ENCODE assay signal across 2 cellular contexts in genomic region chr1:29732438-29732837, GRCh38.
A peak's percentile ranks its signal among the peaks of the same experiment; 100 is the strongest.
TF ChIP-seq lines count a peak whose summit lies in the region.

No MANE protein-coding gene starts in this region.

TF ChIP-seq in GM23338, 12 proteins besides CTCF, POLR2A, EP300 and RAD21 (continued from another document):
- TF ChIP-seq REST (IDR thresholded peaks at IDR 0.05; ENCODE audit: unreplicated experiment) (no peak), ETS1 (IDR thresholded peaks at IDR 0.05) (no peak), CREB1 (CRISPR knock-in tag; IDR thresholded peaks at IDR 0.05; ENCODE audit: low read depth) (no peak), EZH2 (IDR thresholded peaks at IDR 0.05; ENCODE audit: low read depth, unreplicated experiment) (no peak), ZNF114 (CRISPR knock-in tag; IDR thresholded peaks at IDR 0.05) (no peak), EZH2phosphoT487 (IDR thresholded peaks at IDR 0.05; ENCODE audit: unreplicated experiment) (no peak), ZNF462 (CRISPR knock-in tag; IDR thresholded peaks at IDR 0.05) (no peak), NANOG (IDR thresholded peaks at IDR 0.05; ENCODE audit: borderline replicate concordance) (no peak), JUNB (IDR thresholded peaks at IDR 0.05; ENCODE audit: unreplicated experiment) (no peak), POLR2AphosphoS5 (IDR thresholded peaks at IDR 0.05; ENCODE audit: low read depth) (no peak), ZNF331 (CRISPR knock-in tag; IDR thresholded peaks at IDR 0.05; ENCODE audit: low read depth) (no peak)

TF ChIP-seq in K562, 482 proteins besides CTCF, POLR2A, EP300 and RAD21 (continues in another document):
- TF ChIP-seq ZBTB40 (IDR thresholded peaks at IDR 0.05): no peak
- no peak for TF ChIP-seq ZBTB40 (CRISPR knock-in tag; IDR thresholded peaks at IDR 0.05)
- no peak for TF ChIP-seq ZNF41 (CRISPR knock-in tag; conservative IDR thresholded peaks at IDR 0.05)
- no peak for TF ChIP-seq HDAC8 (tag; IDR thresholded peaks at IDR 0.05)
- TF ChIP-seq CBFA2T2 (conservative IDR thresholded peaks at IDR 0.05): no peak
- TF ChIP-seq MEIS2 (IDR thresholded peaks at IDR 0.05; ENCODE audit: partially characterized antibody): no peak
- TF ChIP-seq NFE2L1 (tag; IDR thresholded peaks at IDR 0.05; ENCODE audit: borderline replicate concordance, low read depth): peak; percentile 53
- TF ChIP-seq CBFA2T3 (IDR thresholded peaks at IDR 0.05): no peak
- no peak for TF ChIP-seq FOXJ3 (CRISPR knock-in tag; IDR thresholded peaks at IDR 0.05)
- TF ChIP-seq ADNP (tag; IDR thresholded peaks at IDR 0.05): no peak
- no peak for TF ChIP-seq SMARCA5 (IDR thresholded peaks at IDR 0.05)
- 0 out of 2 replicates have a peak, but pooled peaks have one; percentile 43 for TF ChIP-seq ELF1 (tag; IDR thresholded peaks at IDR 0.05)
- no peak for TF ChIP-seq KAT7 (CRISPR knock-in tag; IDR thresholded peaks at IDR 0.05; ENCODE audit: borderline replicate concordance)
- TF ChIP-seq ATF3 (IDR thresholded peaks at IDR 0.05): no peak
- no peak for TF ChIP-seq ATF3 (CRISPR knock-in tag; conservative IDR thresholded peaks at IDR 0.05)
- peak; percentile 74 for TF ChIP-seq C11orf30 (IDR thresholded peaks at IDR 0.05; ENCODE audit: low read depth)
- no peak for TF ChIP-seq E2F5 (CRISPR knock-in tag; IDR thresholded peaks at IDR 0.05)
- TF ChIP-seq KLF13 (tag; IDR thresholded peaks at IDR 0.05; ENCODE audit: borderline replicate concordance, low read depth): no peak
- no peak for TF ChIP-seq GMEB1 (CRISPR knock-in tag; IDR thresholded peaks at IDR 0.05)
- no peak for TF ChIP-seq ELK3 (CRISPR knock-in tag; IDR thresholded peaks at IDR 0.05)
- no peak for TF ChIP-seq ZC3H11A (IDR thresholded peaks at IDR 0.05; ENCODE audit: low read depth, low read length)
- TF ChIP-seq FOSL1 (tag; conservative IDR thresholded peaks at IDR 0.05): no peak
- TF ChIP-seq ZNF311 (CRISPR knock-in tag; IDR thresholded peaks at IDR 0.05): no peak
- no peak for TF ChIP-seq ZNF444 (CRISPR knock-in tag; IDR thresholded peaks at IDR 0.05)
- TF ChIP-seq POLR2H (tag; IDR thresholded peaks at IDR 0.05; ENCODE audit: low read depth): no peak
- no peak for TF ChIP-seq TFAM (CRISPR knock-in tag; conservative IDR thresholded peaks at IDR 0.05)
- TF ChIP-seq FOXJ2 (tag; IDR thresholded peaks at IDR 0.05): no peak
- TF ChIP-seq CBX3 (IDR thresholded peaks at IDR 0.05; ENCODE audit: borderline replicate concordance in 1 of 2, low read length in 2 of 2): no peak
- TF ChIP-seq RHOXF2B (CRISPR knock-in tag; conservative IDR thresholded peaks at IDR 0.05): no peak
- no peak for TF ChIP-seq GABPA (tag; conservative IDR thresholded peaks at IDR 0.05; ENCODE audit: low read depth)
- TF ChIP-seq STAT5A (IDR thresholded peaks at IDR 0.05; ENCODE audit: borderline replicate concordance, low read length): no peak
- TF ChIP-seq CHD7 (IDR thresholded peaks at IDR 0.05; ENCODE audit: low read depth, low read length): no peak
